Comparison of ENCODE assay signal across 10 cellular contexts in genomic region chr6:16305788-16306187, GRCh38.
DNase-seq lines count a peak whose midpoint lies in the region; ATAC-seq, FAIRE-seq and TF ChIP-seq lines count a peak whose summit lies in the region.
"Had no signal": no experiment of that assay in that cellular context is flagged by ENCODE, and none has a peak within 500 bp of the region (broad histone marks: within the 10 kb centered on the region; RNA-seq: fewer than 3 reads in every experiment).

No MANE protein-coding gene starts in this region.

- peak; percentile 77 for FAIRE-seq in GM12891 (lab: Jason Lieb, UNC)

- peak overlapping the region; percentile 61 for H3K4me3 Mint-ChIP-seq in T-helper 17 cell
- H3K4me3 Mint-ChIP-seq: activated naive CD4-positive, alpha-beta T cell treated with anti-CD3 and anti-CD28 coated beads, Interleukin-2, amount 50 U/mL, for 24 hours; natural killer cell had no signal

- no peak for DNase-seq in GM12891 (ENCODE audit: insufficient read length, low spot score)
- DNase-seq in T-helper 17 cell: no peak
- no peak for DNase-seq in NCI-H187 treated with DMSO at 0.1 percent for 48 hours (lab: John Stamatoyannopoulos, UW)
- DNase-seq in SIG-M5 (lab: John Stamatoyannopoulos, UW): no peak
- no peak for DNase-seq in left colon
- DNase-seq in KG1 (lab: John Stamatoyannopoulos, UW): no peak
- DNase-seq: natural killer cell had no signal

- peaks cover 2% of the 10 kb centered on the region for H3K4me1 Mint-ChIP-seq in T-helper 17 cell
- H3K4me1 Mint-ChIP-seq: activated naive CD4-positive, alpha-beta T cell treated with anti-CD3 and anti-CD28 coated beads, Interleukin-2, amount 50 U/mL, for 24 hours; natural killer cell had no signal

- H3K27me3 Mint-ChIP-seq in T-helper 17 cell: no peaks in the 10 kb centered on the region
- H3K27me3 Mint-ChIP-seq: activated naive CD4-positive, alpha-beta T cell treated with anti-CD3 and anti-CD28 coated beads, Interleukin-2, amount 50 U/mL, for 24 hours had no signal

- no peaks in the 10 kb centered on the region for H3K9me3 ChIP-seq in T-helper 17 cell (ENCODE audit: control insufficient read depth, low read length, poor library complexity, severe bottlenecking)

- TF ChIP-seq POLR2A in GM12891 (IDR thresholded peaks at IDR 0.05; ENCODE audit: low read depth, low read length): no peak

- ATAC-seq in GM19467 (IDR thresholded peaks at IDR 0.05; ENCODE audit: unreplicated experiment) (peak; percentile 24), HG02981 (IDR thresholded peaks at IDR 0.05; ENCODE audit: unreplicated experiment) (peak; percentile 16), T-helper 17 cell (no peak), left colon (no peak)
- ATAC-seq: natural killer cell had no signal

- intact Hi-C loops in left colon (cut with DNase I, micrococcal nuclease): no loop called here

- peaks cover 4% of the 10 kb centered on the region for H3K36me3 Mint-ChIP-seq in T-helper 17 cell (ENCODE audit: low read depth)
- H3K36me3 Mint-ChIP-seq: natural killer cell had no signal

- peak overlapping the region; percentile 21 for H3K27ac Mint-ChIP-seq in T-helper 17 cell
- H3K27ac Mint-ChIP-seq: activated naive CD4-positive, alpha-beta T cell treated with anti-CD3 and anti-CD28 coated beads, Interleukin-2, amount 50 U/mL, for 24 hours; natural killer cell had no signal

TF ChIP-seq in GM12891, 5 proteins besides CTCF, POLR2A, EP300 and RAD21:
- no peak for TF ChIP-seq PAX5 (IDR thresholded peaks at IDR 0.05; ENCODE audit: insufficient read depth, low read length, severe bottlenecking)
- TF ChIP-seq TAF1 (IDR thresholded peaks at IDR 0.05; ENCODE audit: low read depth, low read length): no peak
- no peak; the same call in 1 of the 2 replicates for TF ChIP-seq POLR2AphosphoS5 (IDR thresholded peaks at IDR 0.05; ENCODE audit: low read depth, low read length)
- no peak for TF ChIP-seq POU2F2 (IDR thresholded peaks at IDR 0.05; ENCODE audit: low read depth, low read length)
- no peak for TF ChIP-seq SPI1 (IDR thresholded peaks at IDR 0.05; ENCODE audit: low read depth, low read length)

Comparison
In these comparisons a context has a peak if more than half of its experiments do, and no peak if none do; other contexts are left out.
1. ATAC-seq: peak in GM19467 (single experiment) and HG02981 (single experiment); none in T-helper 17 cell (single experiment) and left colon (single experiment).